Comparison of ENCODE assay signal across 11 cellular contexts in genomic region chr22:27810566-27810965, GRCh38. TPM values are rescaled to one million over a fixed set of nuclear protein-coding genes. Genes with fewer than 3 reads are reported as not detected.
DNase-seq lines count a peak whose midpoint lies in the region.
"Had no signal": no experiment of that assay in that cellular context is flagged by ENCODE, and none has a peak within 500 bp of the region (broad histone marks: within the 10 kb centered on the region; RNA-seq: fewer than 3 reads in every experiment).

No MANE protein-coding gene starts in this region.

- peak overlapping the region; percentile 32 for H3K4me2 ChIP-seq in mesenchymal stem cell (ENCODE audit: low read length, poor library complexity, severe bottlenecking)
- H3K4me2 ChIP-seq: SK-N-SH had no signal

- H3K4me1 ChIP-seq in mesenchymal stem cell (ENCODE audit: control insufficient read depth, insufficient read depth, low read depth, low read length): peaks cover 24% of the 10 kb centered on the region

- no peak overlapping the region for H2BK120ac ChIP-seq in mesenchymal stem cell (ENCODE audit: low read depth, low read length)

- no peak overlapping the region for H2BK15ac ChIP-seq in mesenchymal stem cell (ENCODE audit: low read depth, poor library complexity, severe bottlenecking)

- H3K9ac ChIP-seq in mesenchymal stem cell (ENCODE audit: low read length): peak overlapping the region; percentile 62
- H3K9ac ChIP-seq: SK-N-SH had no signal

- H4K8ac ChIP-seq in mesenchymal stem cell (ENCODE audit: low read length): no peak overlapping the region

- H2AK5ac ChIP-seq in mesenchymal stem cell (ENCODE audit: low read length, severe bottlenecking): no peak overlapping the region

- H3K79me1 ChIP-seq in mesenchymal stem cell (replicated peaks; ENCODE audit: low read length, poor library complexity, severe bottlenecking): no peaks in the 10 kb centered on the region

- DNase-seq in NCI-H510A treated with DMSO at 0.1 percent for 48 hours (lab: John Stamatoyannopoulos, UW) (peak; percentile 10), NCI-H510A (lab: John Stamatoyannopoulos, UW) (no peak), dermis microvascular lymphatic vessel endothelial cell (ENCODE audit: low read depth in 2 of 2) (peak; percentile 16 to 20), mesenchymal stem cell (peak; percentile 57), ureter (ENCODE audit: low spot score) (peak; percentile 69), KBM-7 (no peak)
- no peak for DNase-seq in activated CD4-positive, alpha-beta T cell treated with anti-CD3 and anti-CD28 coated beads for 48 hours
- no peak for DNase-seq in activated naive CD4-positive, alpha-beta T cell treated with Interleukin-2 at 50 U/mL for 16 hours
- DNase-seq: AML-193, SK-N-SH had no signal

- H3K23ac ChIP-seq in mesenchymal stem cell (ENCODE audit: low read length in 2 of 2): no peak overlapping the region

- peak overlapping the region; percentile 66 for H3K27ac ChIP-seq in mesenchymal stem cell (ENCODE audit: low read length, poor library complexity, severe bottlenecking)
- H3K27ac ChIP-seq: neutrophil had no signal

- H3K27me3 ChIP-seq in mesenchymal stem cell (ENCODE audit: control insufficient read depth in 1 of 2, insufficient read depth in 1 of 2, low read length in 2 of 2): peaks cover 0 to 4% of the 10 kb centered on the region in 2 experiments

- no peak overlapping the region for H4K91ac ChIP-seq in mesenchymal stem cell (ENCODE audit: low read length)

- peak overlapping the region in 1 of 2 experiments; percentile 21 for H2BK12ac ChIP-seq in mesenchymal stem cell (ENCODE audit: low read length in 2 of 2)

- no peak overlapping the region for H3K14ac ChIP-seq in mesenchymal stem cell (ENCODE audit: low read length in 2 of 2)

- in situ Hi-C loops in KBM-7 (cut with MboI; ENCODE audit: low pct_unique_long_range_greater_than_20kb, low sequenced_read_pairs): loop anchor here (25.0 kb wide), 1 partner anchor 398 kb away; no protein-coding TSS in a partner anchor

- H3K18ac ChIP-seq in mesenchymal stem cell (ENCODE audit: low read depth in 1 of 2, low read length in 2 of 2): no peak overlapping the region

- no peak overlapping the region for H2BK5ac ChIP-seq in mesenchymal stem cell (ENCODE audit: low read depth, low read length, poor library complexity, severe bottlenecking)

- 41% methylated on average over 16 of the region's 16 CpGs for WGBS in mesenchymal stem cell

- H3K9me3 ChIP-seq in mesenchymal stem cell (ENCODE audit: control insufficient read depth, low read length): no peaks in the 10 kb centered on the region
- H3K9me3 ChIP-seq: neutrophil, SK-N-SH had no signal

- no peaks in the 10 kb centered on the region for H3K36me3 ChIP-seq in mesenchymal stem cell (ENCODE audit: control insufficient read depth in 1 of 2, insufficient read depth in 2 of 2, low read depth in 1 of 2, low read length in 2 of 2)
- H3K36me3 ChIP-seq: neutrophil had no signal

- H3K4me3 ChIP-seq in mesenchymal stem cell (ENCODE audit: insufficient read depth in 1 of 2, low read depth in 1 of 2, low read length in 2 of 2): no peak overlapping the region

- no peak overlapping the region for H3K4ac ChIP-seq in mesenchymal stem cell (ENCODE audit: low read depth in 1 of 2, low read length in 2 of 2)

- peak overlapping the region; percentile 15 for H2AFZ ChIP-seq in mesenchymal stem cell (ENCODE audit: low read depth, low read length)

RNA-seq across cellular contexts. Expression of gene MN1, which starts 9.0 kb away (rescaled TPM):
- total RNA-seq in dermis microvascular lymphatic vessel endothelial cell: 0.13 and 0.25 TPM in 2 replicates
- 8.0 TPM for polyA plus RNA-seq in mesenchymal stem cell (2013, experiment 1 of 2)
- polyA plus RNA-seq in mesenchymal stem cell (2013, experiment 2 of 2): 6.6 TPM
- 3.3 TPM for total RNA-seq in ureter

Comparison
In these comparisons a context has a peak if more than half of its experiments do, and no peak if none do; other contexts are left out.
1. DNase-seq: peak in NCI-H510A treated with DMSO at 0.1 percent for 48 hours (single experiment), dermis microvascular lymphatic vessel endothelial cell (2 of 2), mesenchymal stem cell (single experiment) and ureter (single experiment); none in NCI-H510A (single experiment), activated CD4-positive, alpha-beta T cell treated with anti-CD3 and anti-CD28 coated beads for 48 hours (single experiment), activated naive CD4-positive, alpha-beta T cell treated with Interleukin-2 at 50 U/mL for 16 hours (single experiment) and KBM-7 (single experiment).